Comparison of ENCODE assay signal across 1 cellular context in the genomic region with DNA sequence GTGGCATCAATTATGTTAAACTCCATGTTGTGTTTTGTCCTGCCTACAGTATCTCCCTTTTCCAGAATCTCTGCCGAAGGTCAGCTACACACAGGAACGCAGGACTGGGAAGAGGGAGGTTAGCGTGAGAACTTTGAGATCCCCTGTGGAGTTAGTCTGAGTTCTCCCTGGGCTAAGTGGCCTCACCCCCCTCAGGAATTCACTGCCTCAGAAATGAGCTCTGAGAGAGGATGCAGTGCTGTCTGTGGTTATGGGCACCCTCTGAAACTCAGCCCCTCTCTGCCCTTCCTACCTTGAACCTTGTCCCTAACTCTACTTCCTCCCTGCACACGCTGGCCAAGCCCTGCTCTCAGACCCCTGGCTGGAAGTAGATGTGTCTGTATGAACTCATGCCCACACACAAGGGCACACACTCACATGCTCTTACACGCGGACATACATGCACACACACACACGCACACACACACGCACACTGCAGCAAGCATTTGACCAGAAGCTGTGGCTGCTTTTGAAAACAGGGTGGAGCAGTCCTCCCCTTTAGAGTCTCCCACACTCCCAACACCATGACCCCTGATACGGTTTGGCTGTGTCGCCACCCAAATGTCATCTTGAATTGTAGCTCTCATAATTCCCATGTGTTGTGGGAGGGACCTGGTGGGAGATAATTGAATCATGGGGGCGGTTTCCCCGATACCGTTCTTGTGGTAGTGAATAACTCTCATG.
TF ChIP-seq lines count a peak whose summit lies in the region.

No MANE protein-coding gene starts in this region.

TF ChIP-seq in Ishikawa, 13 proteins besides CTCF, POLR2A, EP300 and RAD21 (continued from another document):
- TF ChIP-seq, protein P1, sequence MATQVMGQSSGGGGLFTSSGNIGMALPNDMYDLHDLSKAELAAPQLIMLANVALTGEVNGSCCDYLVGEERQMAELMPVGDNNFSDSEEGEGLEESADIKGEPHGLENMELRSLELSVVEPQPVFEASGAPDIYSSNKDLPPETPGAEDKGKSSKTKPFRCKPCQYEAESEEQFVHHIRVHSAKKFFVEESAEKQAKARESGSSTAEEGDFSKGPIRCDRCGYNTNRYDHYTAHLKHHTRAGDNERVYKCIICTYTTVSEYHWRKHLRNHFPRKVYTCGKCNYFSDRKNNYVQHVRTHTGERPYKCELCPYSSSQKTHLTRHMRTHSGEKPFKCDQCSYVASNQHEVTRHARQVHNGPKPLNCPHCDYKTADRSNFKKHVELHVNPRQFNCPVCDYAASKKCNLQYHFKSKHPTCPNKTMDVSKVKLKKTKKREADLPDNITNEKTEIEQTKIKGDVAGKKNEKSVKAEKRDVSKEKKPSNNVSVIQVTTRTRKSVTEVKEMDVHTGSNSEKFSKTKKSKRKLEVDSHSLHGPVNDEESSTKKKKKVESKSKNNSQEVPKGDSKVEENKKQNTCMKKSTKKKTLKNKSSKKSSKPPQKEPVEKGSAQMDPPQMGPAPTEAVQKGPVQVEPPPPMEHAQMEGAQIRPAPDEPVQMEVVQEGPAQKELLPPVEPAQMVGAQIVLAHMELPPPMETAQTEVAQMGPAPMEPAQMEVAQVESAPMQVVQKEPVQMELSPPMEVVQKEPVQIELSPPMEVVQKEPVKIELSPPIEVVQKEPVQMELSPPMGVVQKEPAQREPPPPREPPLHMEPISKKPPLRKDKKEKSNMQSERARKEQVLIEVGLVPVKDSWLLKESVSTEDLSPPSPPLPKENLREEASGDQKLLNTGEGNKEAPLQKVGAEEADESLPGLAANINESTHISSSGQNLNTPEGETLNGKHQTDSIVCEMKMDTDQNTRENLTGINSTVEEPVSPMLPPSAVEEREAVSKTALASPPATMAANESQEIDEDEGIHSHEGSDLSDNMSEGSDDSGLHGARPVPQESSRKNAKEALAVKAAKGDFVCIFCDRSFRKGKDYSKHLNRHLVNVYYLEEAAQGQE (IDR thresholded peaks at IDR 0.05; ENCODE audit: low read depth), result no peak
